Comparison of ENCODE assay signal across 1 cellular context in genomic region chr1:85307987-85308836, GRCh38.
A peak's percentile ranks its signal among the peaks of the same experiment; 100 is the strongest.
TF ChIP-seq lines count a peak whose summit lies in the region.

No MANE protein-coding gene starts in this region.

TF ChIP-seq in HepG2, 621 proteins besides CTCF, POLR2A, EP300 and RAD21 (continued from another document and continues in another):
- TF ChIP-seq TRAFD1 (CRISPR knock-in tag; IDR thresholded peaks at IDR 0.05; ENCODE audit: borderline replicate concordance) (no peak), CBX5 (CRISPR knock-in tag; IDR thresholded peaks at IDR 0.05; ENCODE audit: borderline replicate concordance) (no peak), ZBTB1 (CRISPR knock-in tag; IDR thresholded peaks at IDR 0.05; ENCODE audit: borderline replicate concordance) (no peak), ZNF577 (CRISPR knock-in tag; IDR thresholded peaks at IDR 0.05; ENCODE audit: borderline replicate concordance, low read depth) (no peak), ELF3 (CRISPR knock-in tag; IDR thresholded peaks at IDR 0.05) (0 out of 2 replicates have a peak, but pooled peaks have one; percentile 19), ZMYM4 (CRISPR knock-in tag; IDR thresholded peaks at IDR 0.05) (peak; percentile 67), KLF6 (CRISPR knock-in tag; IDR thresholded peaks at IDR 0.05) (no peak), ZFP41 (CRISPR knock-in tag; IDR thresholded peaks at IDR 0.05; ENCODE audit: borderline replicate concordance) (no peak), ZNF343 (CRISPR knock-in tag; IDR thresholded peaks at IDR 0.05) (no peak), ZNF678 (CRISPR knock-in tag; IDR thresholded peaks at IDR 0.05) (no peak), IKZF1 (IDR thresholded peaks at IDR 0.05) (no peak), ZNF597 (CRISPR knock-in tag; IDR thresholded peaks at IDR 0.05) (no peak), HINFP (CRISPR knock-in tag; IDR thresholded peaks at IDR 0.05; ENCODE audit: low read depth) (no peak), KDM6A (CRISPR knock-in tag; IDR thresholded peaks at IDR 0.05; ENCODE audit: low read depth) (no peak), MED1 (CRISPR knock-in tag; IDR thresholded peaks at IDR 0.05) (peak; percentile 58), MEIS2 (CRISPR knock-in tag; IDR thresholded peaks at IDR 0.05) (no peak), PRMT3 (CRISPR knock-in tag; IDR thresholded peaks at IDR 0.05; ENCODE audit: borderline replicate concordance, low read depth) (no peak), ZNF30 (CRISPR knock-in tag; IDR thresholded peaks at IDR 0.05) (no peak), ZNF136 (CRISPR knock-in tag; IDR thresholded peaks at IDR 0.05; ENCODE audit: low read depth) (0 out of 2 replicates have a peak, but pooled peaks have one; percentile 61), ZFP36 (IDR thresholded peaks at IDR 0.05; ENCODE audit: borderline replicate concordance, low read depth, low read length, partially characterized antibody) (no peak), THAP11 (CRISPR knock-in tag; IDR thresholded peaks at IDR 0.05) (peak; percentile 28; the same call in 1 of the 2 replicates), U2AF2 (IDR thresholded peaks at IDR 0.05; ENCODE audit: low read depth, low read length) (no peak), RFX3 (CRISPR knock-in tag; IDR thresholded peaks at IDR 0.05) (no peak), ZNF292 (CRISPR knock-in tag; IDR thresholded peaks at IDR 0.05; ENCODE audit: borderline replicate concordance, low read depth) (no peak; the same call in 1 of the 2 replicates), E2F2 (CRISPR knock-in tag; IDR thresholded peaks at IDR 0.05; ENCODE audit: borderline replicate concordance) (no peak), YY1 (IDR thresholded peaks at IDR 0.05; ENCODE audit: insufficient read depth, insufficient replicate concordance, low read depth, low read length) (peak; percentile 47), ZGPAT (CRISPR knock-in tag; IDR thresholded peaks at IDR 0.05) (peak; percentile 62), TP53 (CRISPR knock-in tag; conservative IDR thresholded peaks at IDR 0.05) (no peak), MAFG (CRISPR knock-in tag; IDR thresholded peaks at IDR 0.05) (no peak), ZNF687 (CRISPR knock-in tag; IDR thresholded peaks at IDR 0.05) (peak; percentile 73), TSC22D2 (CRISPR knock-in tag; IDR thresholded peaks at IDR 0.05; ENCODE audit: borderline replicate concordance) (no peak), ZNF562 (CRISPR knock-in tag; IDR thresholded peaks at IDR 0.05; ENCODE audit: borderline replicate concordance) (no peak), ARID5B (CRISPR knock-in tag; IDR thresholded peaks at IDR 0.05) (peak; percentile 59), GTF2F1 (IDR thresholded peaks at IDR 0.05; ENCODE audit: low read length) (no peak), TAF15 (IDR thresholded peaks at IDR 0.05; ENCODE audit: low read depth, low read length, poor library complexity, severe bottlenecking) (no peak), ZNF224 (CRISPR knock-in tag; IDR thresholded peaks at IDR 0.05) (0 out of 2 replicates have a peak, but pooled peaks have one; percentile 21), LCORL (IDR thresholded peaks at IDR 0.05) (no peak), LCORL (CRISPR knock-in tag; IDR thresholded peaks at IDR 0.05) (peak; percentile 64), ZFX (CRISPR knock-in tag; IDR thresholded peaks at IDR 0.05; ENCODE audit: low read depth) (peak; percentile 66), GZF1 (CRISPR knock-in tag; IDR thresholded peaks at IDR 0.05) (no peak), MTERF4 (CRISPR knock-in tag; IDR thresholded peaks at IDR 0.05) (0 out of 2 replicates have a peak, but pooled peaks have one; percentile 37), KAT8 (CRISPR knock-in tag; IDR thresholded peaks at IDR 0.05) (0 out of 2 replicates have a peak, but pooled peaks have one; percentile 42), KMT2A (CRISPR knock-in tag; IDR thresholded peaks at IDR 0.05) (no peak)
